17 cellular contexts compared by ENCODE assay signal in genomic region chr11:77035041-77035440, GRCh38. TPM values are rescaled to one million over a fixed set of nuclear protein-coding genes. Genes with fewer than 3 reads are reported as not detected.
"Had no signal": no experiment of that assay in that cellular context is flagged by ENCODE, and none has a peak within 500 bp of the region (broad histone marks: within the 10 kb centered on the region; RNA-seq: fewer than 3 reads in every experiment).

No MANE protein-coding gene starts in this region.

- H3K4me1 ChIP-seq: ascending aorta had no signal

- H3K36me3 ChIP-seq: ascending aorta, left ventricle myocardium inferior, upper lobe of left lung had no signal

- H3K4me3 ChIP-seq: ascending aorta, dorsolateral prefrontal cortex, left ventricle myocardium inferior, smooth muscle cell, upper lobe of left lung had no signal

- H3K27me3 ChIP-seq: ascending aorta had no signal

- H3K9me3 ChIP-seq: ascending aorta, left ventricle myocardium inferior, upper lobe of left lung had no signal

- H3K27ac ChIP-seq: ascending aorta, dorsolateral prefrontal cortex, left ventricle myocardium inferior, upper lobe of left lung had no signal

- H3K4me2 ChIP-seq: smooth muscle cell had no signal

- DNase-seq: activated CD4-positive, alpha-beta T cell treated with anti-CD3 and anti-CD28 coated beads, Interleukin-2, amount 50 U/mL, for 48 hours; activated naive CD4-positive, alpha-beta T cell treated with anti-CD3 and anti-CD28 coated beads for 36 hours; activated naive CD8-positive, alpha-beta T cell treated with anti-CD3 and anti-CD28 coated beads, Interleukin-2, amount 50 U/mL, for 24 hours; dorsolateral prefrontal cortex; erythroblast; hippocampal formation; kidney; left ventricle myocardium inferior; right cardiac atrium had no signal

- ATAC-seq: activated naive CD8-positive, alpha-beta T cell treated with anti-CD3 and anti-CD28 coated beads, Interleukin-2, amount 50 U/mL, for 24 hours; activated T-helper 17 cell treated with anti-CD3 and anti-CD28 coated beads, Interleukin-2, amount 50 U/mL, for 72 hours; right cardiac atrium had no signal

RNA-seq across cellular contexts. Expression of gene B3GNT6, which starts 0.8 kb away (rescaled TPM):
- total RNA-seq: activated naive CD4-positive, alpha-beta T cell treated with anti-CD3 and anti-CD28 coated beads for 36 hours; activated T-helper 17 cell treated with anti-CD3 and anti-CD28 coated beads, Interleukin-2, amount 50 U/mL, for 72 hours; ascending aorta; kidney; left ventricle myocardium inferior; mucosa of gallbladder; omental fat pad; progenitor cell of endocrine pancreas; right cardiac atrium had no signal
- polyA plus RNA-seq: neural cell, right cardiac atrium had no signal
